Comparison of ENCODE assay signal across 25 cellular contexts in genomic region chr15:47843124-47843663, GRCh38.
"Had no signal": no experiment of that assay in that cellular context is flagged by ENCODE, and none has a peak within 500 bp of the region (broad histone marks: within the 10 kb centered on the region; RNA-seq: fewer than 3 reads in every experiment).

No MANE protein-coding gene starts in this region.

- H3K4me3 Mint-ChIP-seq: naive thymus-derived CD4-positive, alpha-beta T cell; nephron progenitor cell; stimulated activated naive CD8-positive, alpha-beta T cell treated with anti-CD3 and anti-CD28 coated beads, Interleukin-15, amount 100 ng/mL, for 72 hours had no signal

- DNase-seq: cortex of kidney; effector CD8-positive, alpha-beta T cell; foreskin fibroblast; gastrocnemius medialis; heart left ventricle; kidney; left lung; mesenchymal stem cell; midbrain; naive thymus-derived CD4-positive, alpha-beta T cell; nephron progenitor cell; nucleus accumbens; right lobe of liver; small intestine; stimulated activated CD4-positive, alpha-beta T cell treated with anti-CD3 and anti-CD28 coated beads, Interleukin-15, amount 100 ng/mL, for 24 hours; stimulated activated CD4-positive, alpha-beta T cell treated with anti-CD3 and anti-CD28 coated beads, Interleukin-2, amount 100 ng/mL, for 48 hours; stimulated activated CD8-positive, alpha-beta memory T cell treated with anti-CD3 and anti-CD28 coated beads, Interleukin-4, amount 100 ng/mL, for 48 hours; stimulated activated naive CD4-positive, alpha-beta T cell; stimulated activated naive CD8-positive, alpha-beta T cell treated with anti-CD3 and anti-CD28 coated beads, Interleukin-15, amount 100 ng/mL, for 72 hours; thyroid gland; trophoblast cell had no signal

- H3K27me3 ChIP-seq: gastrocnemius medialis, heart left ventricle, left lung, right lobe of liver, suprapubic skin, thyroid gland, vagina had no signal

- H3K27ac Mint-ChIP-seq: naive thymus-derived CD4-positive, alpha-beta T cell; nephron progenitor cell; stimulated activated naive CD8-positive, alpha-beta T cell treated with anti-CD3 and anti-CD28 coated beads, Interleukin-15, amount 100 ng/mL, for 72 hours had no signal

- H3K27ac ChIP-seq: gastrocnemius medialis, heart left ventricle, hepatocyte, left lung, right lobe of liver, suprapubic skin, thyroid gland, vagina had no signal

- H3K4me2 ChIP-seq: hepatocyte had no signal

- FAIRE-seq: endometrium, kidney, small intestine had no signal

- H3K36me3 ChIP-seq: gastrocnemius medialis, heart left ventricle, left lung, right lobe of liver, suprapubic skin, thyroid gland, vagina had no signal

- ATAC-seq: gastrocnemius medialis; heart left ventricle; left lung; naive thymus-derived CD4-positive, alpha-beta T cell; right lobe of liver; stimulated activated naive CD8-positive, alpha-beta T cell treated with anti-CD3 and anti-CD28 coated beads, Interleukin-15, amount 100 ng/mL, for 72 hours had no signal

- H3K36me3 Mint-ChIP-seq: naive thymus-derived CD4-positive, alpha-beta T cell had no signal

- H3K9me3 ChIP-seq: gastrocnemius medialis, heart left ventricle, left lung, right lobe of liver, suprapubic skin, thyroid gland, vagina had no signal

- H3K79me2 ChIP-seq: hepatocyte had no signal

- H3K4me1 ChIP-seq: left lung, right lobe of liver, suprapubic skin, thyroid gland, vagina had no signal

- H3K4me3 ChIP-seq: gastrocnemius medialis, heart left ventricle, hepatocyte, left lung, right lobe of liver, suprapubic skin, thyroid gland, vagina had no signal

- H2AFZ ChIP-seq: hepatocyte had no signal

- H3K9me3 Mint-ChIP-seq: nephron progenitor cell; stimulated activated naive CD8-positive, alpha-beta T cell treated with anti-CD3 and anti-CD28 coated beads, Interleukin-15, amount 100 ng/mL, for 72 hours had no signal

- H3K4me1 Mint-ChIP-seq: naive thymus-derived CD4-positive, alpha-beta T cell; stimulated activated naive CD8-positive, alpha-beta T cell treated with anti-CD3 and anti-CD28 coated beads, Interleukin-15, amount 100 ng/mL, for 72 hours had no signal
